In the genomic region with DNA sequence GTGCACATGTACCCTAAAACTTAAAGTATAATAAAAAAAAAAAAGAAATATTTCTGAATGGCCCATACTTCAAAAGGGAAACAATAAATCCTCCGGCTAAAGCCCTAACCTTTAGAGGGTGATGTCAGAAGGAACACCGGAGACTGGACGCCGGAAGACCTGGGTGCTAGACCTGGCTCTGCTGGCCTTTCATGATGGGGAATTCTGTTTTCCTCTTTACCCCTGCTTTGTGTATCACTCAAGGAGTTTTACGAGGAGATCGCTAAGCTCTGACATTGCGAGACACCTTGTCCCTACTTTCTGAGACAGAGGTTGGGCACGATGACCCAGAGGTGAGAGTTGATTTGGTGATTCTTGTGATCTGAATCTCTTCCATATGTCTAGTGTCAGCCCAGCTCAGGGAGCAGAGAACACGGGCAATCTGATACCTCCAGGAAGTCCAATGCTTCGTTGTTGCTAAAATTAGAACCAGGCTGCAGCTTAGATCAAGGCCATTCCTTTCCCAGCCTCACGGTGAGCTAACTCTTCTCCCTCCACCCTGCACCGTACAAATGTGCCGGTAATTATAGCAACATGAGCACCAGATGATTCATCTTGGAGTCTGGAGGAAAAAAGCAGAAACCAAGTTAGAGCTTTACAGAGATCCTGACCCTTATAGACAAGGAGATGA, we compare ENCODE assay signal across 10 cellular contexts. TPM values are rescaled to one million over a fixed set of nuclear protein-coding genes. Genes with fewer than 3 reads are reported as not detected.
DNase-seq lines count a peak whose midpoint lies in the region; ATAC-seq and TF ChIP-seq lines count a peak whose summit lies in the region.
"Had no signal": no experiment of that assay in that cellular context is flagged by ENCODE, and none has a peak within 500 bp of the region (broad histone marks: within the 10 kb centered on the region; RNA-seq: fewer than 3 reads in every experiment).

No MANE protein-coding gene starts in this region.

- peak; percentile 99 for ATAC-seq in RWPE2 (ENCODE audit: low read depth)
- no peak for ATAC-seq in GM21529 (IDR thresholded peaks at IDR 0.05; ENCODE audit: unreplicated experiment)
- no peak for ATAC-seq in HG02798 (IDR thresholded peaks at IDR 0.05; ENCODE audit: poor library complexity, unreplicated experiment)

- H3K9me3 ChIP-seq in RWPE2 (ENCODE audit: severe bottlenecking), result no peaks in the 10 kb centered on the region
- H3K9me3 ChIP-seq in skeletal muscle satellite cell (replicated peaks; ENCODE audit: low read length), result no peaks in the 10 kb centered on the region
- no peaks in the 10 kb centered on the region for H3K9me3 ChIP-seq in colonic mucosa

- H3K27ac ChIP-seq in RWPE2 (ENCODE audit: poor library complexity, severe bottlenecking) (peak overlapping the region; percentile 10), colonic mucosa (no peak overlapping the region)

- no peak overlapping the region for H3K4me3 ChIP-seq in RWPE2 (ENCODE audit: severe bottlenecking)
- peak overlapping the region; percentile 3 to 12 for H3K4me3 ChIP-seq in foreskin fibroblast (ENCODE audit: low read depth in 1 of 2, low read length in 2 of 2)
- H3K4me3 ChIP-seq in skeletal muscle satellite cell (ENCODE audit: low read length), result peak overlapping the region; percentile 6
- no peak overlapping the region for H3K4me3 ChIP-seq in colonic mucosa

- intact Hi-C loops in colonic mucosa (cut with DNase I), result no loop called here

- no peaks in the 10 kb centered on the region for H3K36me3 ChIP-seq in RWPE2 (ENCODE audit: low read depth)
- H3K36me3 ChIP-seq in skeletal muscle satellite cell (ENCODE audit: insufficient read depth, low read length), result no peaks in the 10 kb centered on the region
- no peaks in the 10 kb centered on the region for H3K36me3 ChIP-seq in colonic mucosa

- TF ChIP-seq CTCF in RWPE2 (IDR thresholded peaks at IDR 0.05; ENCODE audit: poor library complexity, severe bottlenecking) (no peak), foreskin fibroblast (IDR thresholded peaks at IDR 0.05; ENCODE audit: low read depth, low read length) (no peak), colonic mucosa (IDR thresholded peaks at IDR 0.05) (no peak)

- peak; percentile 94 for DNase-seq in HCEC 1CT
- DNase-seq in RWPE2 (ENCODE audit: low spot score), result no peak
- peak; percentile 95 to 97 for DNase-seq in foreskin fibroblast
- no peak for DNase-seq in GDM1 (lab: John Stamatoyannopoulos, UW)
- no peak for DNase-seq in colonic mucosa
- DNase-seq: activated CD8-positive, alpha-beta memory T cell treated with anti-CD3 and anti-CD28 coated beads for 24 hours; NCI-H1048 had no signal

- H3K4me1 ChIP-seq in RWPE2 (ENCODE audit: insufficient read depth, poor library complexity, severe bottlenecking) (peaks cover 11% of the 10 kb centered on the region), skeletal muscle satellite cell (ENCODE audit: control insufficient read depth, insufficient read depth, low read length) (peaks cover 12% of the 10 kb centered on the region), colonic mucosa (no peaks in the 10 kb centered on the region)

- H3K27me3 ChIP-seq in RWPE2 (ENCODE audit: insufficient read depth, poor library complexity, severe bottlenecking) (no peaks in the 10 kb centered on the region), skeletal muscle satellite cell (ENCODE audit: control insufficient read depth, insufficient read depth, low read length) (peaks cover 4% of the 10 kb centered on the region), colonic mucosa (no peaks in the 10 kb centered on the region)

- peak overlapping the region; percentile 58 for H3K4me2 ChIP-seq in skeletal muscle satellite cell (ENCODE audit: low read length)

- peak overlapping the region; percentile 29 for H3K9ac ChIP-seq in skeletal muscle satellite cell (ENCODE audit: low read depth, low read length)
- no peak overlapping the region for H3K9ac ChIP-seq in colonic mucosa (ENCODE audit: low read depth in 2 of 2, low read length in 2 of 2)

RNA-seq across cellular contexts. Expression of a gene that starts 42.0 kb away (rescaled TPM):
- under 0.01 TPM in 2 replicates for total RNA-seq in skeletal muscle satellite cell (2012; rRNA removed)
- total RNA-seq in colonic mucosa, result under 1 TPM in 1 of 2 donors, not detected in 1; 0.21 TPM

Comparison
In these comparisons a context has a peak if more than half of its experiments do, and no peak if none do; other contexts are left out.
1. DNase-seq: peak in HCEC 1CT (single experiment) and foreskin fibroblast (2 of 2); none in RWPE2 (single experiment), GDM1 (single experiment) and colonic mucosa (single experiment).
2. H3K4me3 ChIP-seq: peak in foreskin fibroblast (2 of 2) and skeletal muscle satellite cell (single experiment); none in RWPE2 (single experiment) and colonic mucosa (single experiment).